ENCODE assay signal across 1 cellular context in genomic region chr10:90880059-90880719, GRCh38.
TF ChIP-seq lines count a peak whose summit lies in the region.

No MANE protein-coding gene starts in this region.

TF ChIP-seq in GM12878, 131 proteins besides CTCF, POLR2A, EP300 and RAD21:
- TF ChIP-seq ZNF384 (IDR thresholded peaks at IDR 0.05; ENCODE audit: borderline replicate concordance, low read depth, low read length) (peak; percentile 87), SMC3 (IDR thresholded peaks at IDR 0.05; ENCODE audit: borderline replicate concordance, low read length) (peak; percentile 53; the same call in 1 of the 2 replicates)
